7 cellular contexts compared by ENCODE assay signal in genomic region chr10:44974082-44974627, GRCh38. TPM values are rescaled to one million over a fixed set of nuclear protein-coding genes. Genes with fewer than 3 reads are reported as not detected.
DNase-seq lines count a peak whose midpoint lies in the region; ATAC-seq and TF ChIP-seq lines count a peak whose summit lies in the region.

No MANE protein-coding gene starts in this region.

- no peaks in the 10 kb centered on the region for H3K9me2 ChIP-seq in GM23338 (ENCODE audit: insufficient read depth)

- H3K27ac ChIP-seq in GM23338 (ENCODE audit: low read depth) (no peak overlapping the region; the same call in 1 of the 2 replicates), spleen (peak overlapping the region; percentile 6 to 84 (median 74))

- peaks cover 45% of the 10 kb centered on the region for H3K4me1 Mint-ChIP-seq in GM23338
- H3K4me1 Mint-ChIP-seq in T-helper 17 cell = peaks cover 10% of the 10 kb centered on the region

- H2AFZ ChIP-seq in GM23338 = no peak overlapping the region

- H3K4me1 ChIP-seq in GM23338 (ENCODE audit: insufficient read depth) (peaks cover 39% of the 10 kb centered on the region), spleen (peaks cover 21 to 99% (median 54%) of the 10 kb centered on the region in 6 donors)

- no peak for DNase-seq in GM23338 (ENCODE audit: low spot score)
- no peak for DNase-seq in T-helper 17 cell
- DNase-seq in left ventricle myocardium superior = peak; percentile 55
- peak; percentile 78 for DNase-seq in spleen
- DNase-seq in GM19238 (ENCODE audit: insufficient read length, low spot score) = no peak
- no peak for DNase-seq in Ammon's horn (ENCODE audit: low spot score)
- no peak for DNase-seq in H4 (ENCODE audit: low spot score)

- H3K27me3 ChIP-seq in GM23338 (ENCODE audit: insufficient read depth) (no peaks in the 10 kb centered on the region), spleen (replicated peaks in 1 of 7) (no peaks in the 10 kb centered on the region)

- no peaks in the 10 kb centered on the region for H4K20me1 ChIP-seq in GM23338 (replicated peaks; ENCODE audit: insufficient read depth)

- H3K36me3 ChIP-seq in GM23338 (ENCODE audit: insufficient read depth) = no peaks in the 10 kb centered on the region
- peaks cover 0 to 55% (median 0%) of the 10 kb centered on the region in 6 donors for H3K36me3 ChIP-seq in spleen

- H3K79me2 ChIP-seq in GM23338 (replicated peaks; ENCODE audit: insufficient read depth) = no peaks in the 10 kb centered on the region

- intact Hi-C loops in left ventricle myocardium superior (cut with micrococcal nuclease) = no loop called here
- intact Hi-C loops in spleen (cut with DNase I; ENCODE audit: low total_unique reads) = no loop called here

- TF ChIP-seq CTCF in GM23338 (conservative IDR thresholded peaks at IDR 0.05; ENCODE audit: low read depth in 2 of 2) (no peak), spleen (IDR thresholded peaks at IDR 0.05 in 8 of 11, conservative IDR thresholded peaks at IDR 0.05 in 3 of 11) (no peak)

- no peaks in the 10 kb centered on the region for H3F3A ChIP-seq in GM23338 (replicated peaks; ENCODE audit: low read depth)

- H3K4me3 ChIP-seq in GM23338 (peak overlapping the region; percentile 70), spleen (peak overlapping the region; percentile 14 to 70 (median 34))

- H3K27ac Mint-ChIP-seq in GM23338 (no peak overlapping the region), T-helper 17 cell (peak overlapping the region; percentile 29)

- peak overlapping the region; percentile 93 for H3K4me2 ChIP-seq in GM23338

- H3K4me3 Mint-ChIP-seq in GM23338 (peak overlapping the region; percentile 65; the same call in 2 of the 3 replicates), T-helper 17 cell (peak overlapping the region; percentile 73)

- no peaks in the 10 kb centered on the region for H3K9me3 Mint-ChIP-seq in GM23338

- H3K27me3 Mint-ChIP-seq in GM23338 (ENCODE audit: insufficient read depth, low read depth, poor library complexity) (peaks cover 14% of the 10 kb centered on the region), T-helper 17 cell (peaks cover 2% of the 10 kb centered on the region)

- H3K9me3 ChIP-seq in T-helper 17 cell (ENCODE audit: control insufficient read depth, low read length, poor library complexity, severe bottlenecking) (no peaks in the 10 kb centered on the region), spleen (no peaks in the 10 kb centered on the region)

- ATAC-seq in GM23338 (no peak), T-helper 17 cell (no peak), left ventricle myocardium superior (peak; percentile 2)

- no peak for TF ChIP-seq POLR2A in spleen (IDR thresholded peaks at IDR 0.05)

- WGBS in spleen, 5 donors = 43 to 59% (median 56%) methylated on average over 6 to 7 of the region's 7 CpGs

- H3K36me3 Mint-ChIP-seq in GM23338 (ENCODE audit: low read depth) = peaks cover 19% of the 10 kb centered on the region
- H3K36me3 Mint-ChIP-seq in T-helper 17 cell (ENCODE audit: low read depth) = no peaks in the 10 kb centered on the region

TF ChIP-seq in GM23338, 12 proteins besides CTCF, POLR2A, EP300 and RAD21:
- TF ChIP-seq STAT1 (IDR thresholded peaks at IDR 0.05; ENCODE audit: unreplicated experiment) (no peak), EZH2 (IDR thresholded peaks at IDR 0.05; ENCODE audit: low read depth, unreplicated experiment) (no peak), ZNF462 (CRISPR knock-in tag; IDR thresholded peaks at IDR 0.05) (no peak), POLR2AphosphoS5 (IDR thresholded peaks at IDR 0.05; ENCODE audit: low read depth) (no peak)
- TF ChIP-seq, protein P1, sequence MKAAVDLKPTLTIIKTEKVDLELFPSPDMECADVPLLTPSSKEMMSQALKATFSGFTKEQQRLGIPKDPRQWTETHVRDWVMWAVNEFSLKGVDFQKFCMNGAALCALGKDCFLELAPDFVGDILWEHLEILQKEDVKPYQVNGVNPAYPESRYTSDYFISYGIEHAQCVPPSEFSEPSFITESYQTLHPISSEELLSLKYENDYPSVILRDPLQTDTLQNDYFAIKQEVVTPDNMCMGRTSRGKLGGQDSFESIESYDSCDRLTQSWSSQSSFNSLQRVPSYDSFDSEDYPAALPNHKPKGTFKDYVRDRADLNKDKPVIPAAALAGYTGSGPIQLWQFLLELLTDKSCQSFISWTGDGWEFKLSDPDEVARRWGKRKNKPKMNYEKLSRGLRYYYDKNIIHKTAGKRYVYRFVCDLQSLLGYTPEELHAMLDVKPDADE (IDR thresholded peaks at IDR 0.05) = no peak

RNA-seq across cellular contexts. Expression of gene DEPP1, which starts 4.5 kb away (rescaled TPM):
- total RNA-seq in GM23338 (2014; rRNA removed; shearing (Covaris generic)) = 0.12 and 1.3 TPM in 2 replicates
- polyA plus RNA-seq in GM23338 (2016; fragmentation: Nextera tagmentation; extraction: Ambion mirVana) = 0.37 TPM in 2 replicates
- total RNA-seq in T-helper 17 cell = 1 to 10 TPM in 1 of 2 donors, under 1 TPM in 1; 0.27 to 1.4 TPM
- total RNA-seq in left ventricle myocardium superior = 32.2 TPM
- total RNA-seq in spleen = 10 to 100 TPM in 6 of 7 donors, 1 to 10 TPM in 1; 9.5 to 90.1 (median 21.1) TPM
- polyA plus RNA-seq in spleen = 10 to 100 TPM; 13.3 to 36.5 (median 15.7) TPM
- total RNA-seq in H4 (2014; rRNA removed; shearing (Covaris generic)) = 31.7 and 44.2 TPM in 2 replicates

RNA-seq across cellular contexts. Expression of gene RASSF4, which starts 14.6 kb away (rescaled TPM):
- 10.3 and 12.4 TPM in 2 replicates for total RNA-seq in GM23338 (2014; rRNA removed; shearing (Covaris generic))
- polyA plus RNA-seq in GM23338 (2016; fragmentation: Nextera tagmentation; extraction: Ambion mirVana) = 13.6 and 17.8 TPM in 2 replicates
- total RNA-seq in T-helper 17 cell = 1 to 10 TPM; 1.5 to 2.9 TPM
- total RNA-seq in left ventricle myocardium superior = 93.5 TPM
- total RNA-seq in spleen = 10 to 100 TPM; 70.8 to 96.2 (median 73.7) TPM
- polyA plus RNA-seq in spleen = 10 to 100 TPM; 36.7 to 61.0 (median 38.2) TPM
- total RNA-seq in H4 (2014; rRNA removed; shearing (Covaris generic)) = 7.6 and 7.8 TPM in 2 replicates

RNA-seq across cellular contexts. Expression of gene ZNF22, which starts 26.6 kb away (rescaled TPM):
- total RNA-seq in GM23338 (2014; rRNA removed; shearing (Covaris generic)) = 38.7 and 40.5 TPM in 2 replicates
- polyA plus RNA-seq in GM23338 (2016; fragmentation: Nextera tagmentation; extraction: Ambion mirVana) (72.8 and 81.8 TPM in 2 replicates), spleen (10 to 100 TPM; 25.9 to 33.6 (median 31.5) TPM)
- total RNA-seq in T-helper 17 cell (10 to 100 TPM; 12.1 to 12.5 TPM), left ventricle myocardium superior (12.6 TPM), spleen (10 to 100 TPM; 22.7 to 28.3 (median 25.8) TPM)
- 18.0 and 18.4 TPM in 2 replicates for total RNA-seq in H4 (2014; rRNA removed; shearing (Covaris generic))

Comparison
In these comparisons a context has a peak if more than half of its experiments do, and no peak if none do; other contexts are left out.
1. DNase-seq: peak in left ventricle myocardium superior (single experiment) and spleen (single experiment); none in GM23338 (single experiment), T-helper 17 cell (0 of 3), GM19238 (single experiment), Ammon's horn (single experiment) and H4 (single experiment).